8 cellular contexts compared by ENCODE assay signal in the genomic region with DNA sequence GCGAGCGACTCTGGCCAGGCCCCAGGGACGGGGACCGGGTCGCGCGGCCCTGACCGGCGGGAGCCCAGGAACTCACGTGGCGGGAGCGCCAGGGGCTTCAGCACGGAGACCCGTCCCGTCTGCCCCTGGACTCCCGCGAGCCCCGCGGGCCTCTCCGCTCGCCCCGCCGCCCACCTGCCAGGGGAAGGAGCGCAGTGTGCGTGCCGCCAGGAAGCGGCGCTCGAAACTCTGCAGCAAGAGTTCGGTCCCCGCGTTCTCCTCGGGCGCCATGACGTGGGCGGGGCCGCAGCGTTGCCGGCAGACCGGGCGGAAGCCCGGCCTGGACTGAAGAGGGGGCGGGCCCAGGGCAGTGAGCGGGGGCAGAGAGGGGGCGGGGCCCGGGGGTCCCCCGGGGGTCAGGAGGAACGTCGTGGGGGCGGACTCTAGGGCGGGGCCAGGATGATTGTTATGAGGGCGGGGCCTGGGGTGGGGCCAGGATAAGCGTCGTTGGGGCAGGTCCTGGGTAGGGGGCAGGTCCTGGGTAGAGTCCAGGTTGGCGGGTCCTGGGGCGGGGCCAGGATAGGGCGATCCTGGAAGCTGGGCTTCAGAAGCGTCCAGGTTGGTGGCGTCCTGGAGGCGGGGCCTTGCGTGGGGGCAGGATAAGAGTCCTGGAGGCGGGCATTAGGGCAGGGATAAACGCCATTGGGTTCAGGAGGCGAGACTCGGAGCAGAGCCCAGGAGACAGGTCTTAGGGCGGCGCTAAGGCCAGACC. TPM values are rescaled to one million over a fixed set of nuclear protein-coding genes. Genes with fewer than 3 reads are reported as not detected.
DNase-seq lines count a peak whose midpoint lies in the region; ATAC-seq and TF ChIP-seq lines count a peak whose summit lies in the region.
"Not testable (repeated sequence)": the region's sequence is repeated elsewhere in the genome, so short reads cannot be mapped to it uniquely, and the experiment has no call there.

Gene EEF2KMT (minus strand): TSS at position 326 of the 751 bp plus-strand sequence. CDS start 56 bp downstream, at position 270.

- H3K36me3 ChIP-seq in SK-N-SH (replicated peaks in 1 of 2; ENCODE audit: control insufficient read depth in 1 of 2, insufficient read depth in 2 of 2, low read length in 1 of 2); suprapubic skin: not testable (repeated sequence)

- peak within 1 kb of the TSS; percentile 87 for H3K4me2 ChIP-seq in SK-N-SH

- not testable (repeated sequence) for H3K9me3 ChIP-seq in SK-N-SH, suprapubic skin

- TF ChIP-seq CTCF in SK-N-SH (IDR thresholded peaks at IDR 0.05); suprapubic skin (IDR thresholded peaks at IDR 0.05): not testable (repeated sequence)

- TF ChIP-seq EP300 in SK-N-SH (IDR thresholded peaks at IDR 0.05; ENCODE audit: borderline replicate concordance in 1 of 2, low read depth in 1 of 2, low read length in 1 of 2); suprapubic skin (IDR thresholded peaks at IDR 0.05): not testable (repeated sequence)

- TF ChIP-seq POLR2A in suprapubic skin (IDR thresholded peaks at IDR 0.05) = not testable (repeated sequence)

- H3K9ac ChIP-seq in SK-N-SH = peak within 1 kb of the TSS; percentile 78

- peak; percentile 98 for ATAC-seq in HG02588 (IDR thresholded peaks at IDR 0.05; ENCODE audit: unreplicated experiment)
- peak; percentile 97 to 99 for ATAC-seq in activated naive CD4-positive, alpha-beta T cell treated with anti-CD3 and anti-CD28 coated beads, Interleukin-2, amount 50 U/mL, for 72 hours

- peak; percentile 95 for DNase-seq in GM03348 (ENCODE audit: low spot score)
- peak; percentile 98 for DNase-seq in NCI-H1092 (lab: John Stamatoyannopoulos, UW)
- peak; percentile 93 for DNase-seq in SK-N-SH
- peak; percentile 95 to 98 for DNase-seq in activated naive CD4-positive, alpha-beta T cell treated with anti-CD3 and anti-CD28 coated beads, Interleukin-2, amount 50 U/mL, for 72 hours (ENCODE audit: low spot score in 2 of 2)
- peak; percentile 86 for DNase-seq in glomerular endothelial cell (ENCODE audit: extremely low read depth, low read depth, low spot score)
- DNase-seq in occipital lobe (lab: John Stamatoyannopoulos, UW) = peak; percentile 99
- DNase-seq in suprapubic skin (ENCODE audit: low spot score in 2 of 2) = peak; percentile 99 to 100

- not testable (repeated sequence) for H3K36me3 Mint-ChIP-seq in activated naive CD4-positive, alpha-beta T cell treated with anti-CD3 and anti-CD28 coated beads, Interleukin-2, amount 50 U/mL, for 72 hours

- H3K9me3 Mint-ChIP-seq in activated naive CD4-positive, alpha-beta T cell treated with anti-CD3 and anti-CD28 coated beads, Interleukin-2, amount 50 U/mL, for 72 hours = not testable (repeated sequence)

- CTCF ChIA-PET in SK-N-SH (lab: Yijun Ruan, JAX) = not testable (repeated sequence)

- H3K9me2 ChIP-seq in SK-N-SH = not testable (repeated sequence)

- H3K27ac Mint-ChIP-seq in activated naive CD4-positive, alpha-beta T cell treated with anti-CD3 and anti-CD28 coated beads, Interleukin-2, amount 50 U/mL, for 72 hours = peak within 1 kb of the TSS; percentile 87 to 94

- H3K27ac ChIP-seq in SK-N-SH (ENCODE audit: low read depth in 2 of 2, low read length in 1 of 2) (peak within 1 kb of the TSS; percentile 35 to 60; a peak in 2 of 4 replicates), suprapubic skin (peak within 1 kb of the TSS; percentile 82)

- H3K79me2 ChIP-seq in SK-N-SH (ENCODE audit: insufficient read depth) = not testable (repeated sequence)

- H2AFZ ChIP-seq in SK-N-SH (ENCODE audit: low read depth) = peak within 1 kb of the TSS; percentile 79; the same call in 1 of the 2 replicates

- not testable (repeated sequence) for H3K27me3 ChIP-seq in SK-N-SH (ENCODE audit: insufficient read depth); suprapubic skin

- H3K4me3 ChIP-seq in SK-N-SH (ENCODE audit: low read depth in 2 of 2, low read length in 1 of 2) = peak within 1 kb of the TSS; percentile 63 to 64
- peak within 1 kb of the TSS; percentile 86 for H3K4me3 ChIP-seq in suprapubic skin

- H3K4me1 ChIP-seq in SK-N-SH (ENCODE audit: control insufficient read depth in 1 of 2, insufficient read depth in 2 of 2, low read depth in 1 of 2, low read length in 1 of 2) = not testable (repeated sequence)
- H3K4me1 ChIP-seq in suprapubic skin = peaks cover 12% of the 10 kb centered on the region

- WGBS in SK-N-SH (ENCODE audit: low lambda C conversion rate) = 2% methylated on average over 19 of the region's 67 CpGs
- WGBS in suprapubic skin = 0% methylated on average over 9 of the region's 67 CpGs

- not testable (repeated sequence) for H3F3A ChIP-seq in SK-N-SH (replicated peaks; ENCODE audit: insufficient read depth)

- not testable (repeated sequence) for H4K20me1 ChIP-seq in SK-N-SH (ENCODE audit: insufficient read depth)

- TF ChIP-seq RAD21 in SK-N-SH (IDR thresholded peaks at IDR 0.05; ENCODE audit: low read length) = not testable (repeated sequence)

- POLR2A ChIA-PET in SK-N-SH (lab: Yijun Ruan, JAX) = interaction anchor here (0.7 kb wide), 1 partner anchor 20 kb away, joined by 3 read pairs; no protein-coding TSS in a partner anchor

TF ChIP-seq in SK-N-SH, 30 proteins besides CTCF, POLR2A, EP300 and RAD21:
- TF ChIP-seq MXI1 (IDR thresholded peaks at IDR 0.05; ENCODE audit: low read depth, low read length) (peak; percentile 51; the same call in 1 of the 2 replicates), GABPA (IDR thresholded peaks at IDR 0.05; ENCODE audit: low read depth) (peak; percentile 31; the same call in 1 of the 2 replicates), YY1 (IDR thresholded peaks at IDR 0.05; ENCODE audit: low read depth) (peak; percentile 82), CHD2 (IDR thresholded peaks at IDR 0.05; ENCODE audit: low read length, partially characterized antibody) (peak; percentile 6), ELF1 (IDR thresholded peaks at IDR 0.05) (peak; percentile 58), TAF1 (IDR thresholded peaks at IDR 0.05; ENCODE audit: borderline replicate concordance, low read depth, low read length) (0 out of 2 replicates have a peak, but pooled peaks have one; percentile 14)
TF ChIP-seq in SK-N-SH: peak in this region for 6; not testable (repeated sequence) for 24.

RNA-seq across cellular contexts. Expression of gene EEF2KMT, which starts in this region (rescaled TPM):
- polyA plus RNA-seq in SK-N-SH (2012; rRNA removed) = 12.5 and 12.9 TPM in 2 replicates
- 5.7 and 8.3 TPM in 2 replicates for polyA plus RNA-seq in SK-N-SH (2012; cell fraction: cytosol; rRNA removed)
- 18.1 and 19.8 TPM in 2 replicates for polyA plus RNA-seq in SK-N-SH (2012; cell fraction: nucleus; rRNA removed)
- 10 to 100 TPM in 1 of 2 donors, 1 to 10 TPM in 1; 8.2 to 10.4 TPM for total RNA-seq in activated naive CD4-positive, alpha-beta T cell treated with anti-CD3 and anti-CD28 coated beads, Interleukin-2, amount 50 U/mL, for 72 hours
- 8.9 and 9.6 TPM in 2 replicates for total RNA-seq in glomerular endothelial cell
- 2.2 TPM for total RNA-seq in occipital lobe
- total RNA-seq in suprapubic skin = 10 to 100 TPM in 2 of 4 donors, 1 to 10 TPM in 2; 2.7 to 14.0 (median 9.6) TPM

Comparison
In these comparisons a context has a peak if more than half of its experiments do, and no peak if none do; other contexts are left out.
1. Peak in every context shown above with its lines: DNase-seq, ATAC-seq, H3K4me3 ChIP-seq and H3K27ac ChIP-seq.